ENCODE assay signal across 27 cellular contexts in the genomic region with DNA sequence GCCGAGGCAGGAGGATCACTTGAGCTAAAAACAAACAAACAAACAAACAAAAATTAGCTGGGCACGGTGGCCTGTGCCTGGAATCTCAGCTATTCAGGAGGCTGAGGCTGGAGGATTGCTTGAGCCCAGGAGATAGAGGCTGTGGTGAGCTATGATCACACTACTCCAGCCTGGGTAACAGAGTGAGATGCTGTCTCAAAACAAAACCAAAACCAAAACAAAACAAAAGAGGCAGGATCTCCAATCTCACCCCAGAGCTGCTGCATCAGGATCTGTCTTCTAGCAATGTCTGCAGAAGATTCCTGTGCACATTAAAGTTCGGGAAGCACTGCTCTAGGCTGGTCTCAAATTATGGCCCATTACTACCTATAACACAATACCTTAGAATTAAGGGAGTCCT. TPM values are rescaled to one million over a fixed set of nuclear protein-coding genes. Genes with fewer than 3 reads are reported as not detected.
A peak's percentile ranks its signal among the peaks of the same experiment; 100 is the strongest.
DNase-seq lines count a peak whose midpoint lies in the region; ATAC-seq and FAIRE-seq lines count a peak whose summit lies in the region.
"Had no signal": no experiment of that assay in that cellular context is flagged by ENCODE, and none has a peak within 500 bp of the region (broad histone marks: within the 10 kb centered on the region; RNA-seq: fewer than 3 reads in every experiment).

No MANE protein-coding gene starts in this region.

- no peaks in the 10 kb centered on the region for H3K27me3 Mint-ChIP-seq in T-helper 2 cell treated with Interferon-gamma antibody and Interleukin-4, amounts not matched to agents 5 μg/mL and 100 μg/mL, for 36 hours (ENCODE audit: low read depth)
- H3K27me3 Mint-ChIP-seq: activated B cell treated with CpG ODN at 0.5 μM for 24 hours; activated CD4-positive, alpha-beta memory T cell treated with anti-CD3 and anti-CD28 coated beads, Interleukin-2, amount 10 ng/mL, durations not matched to agents 7 days and 5 days had no signal

- no peak for FAIRE-seq in small intestine (lab: Jason Lieb, UNC)
- FAIRE-seq: pancreas had no signal

- no peak overlapping the region for H3K4me2 ChIP-seq in mesendoderm (ENCODE audit: low read length)
- no peak overlapping the region for H3K4me2 ChIP-seq in trophoblast cell (ENCODE audit: low read length)
- H3K4me2 ChIP-seq: PC-9 had no signal

- no peak overlapping the region for H3K4me3 Mint-ChIP-seq in T-helper 2 cell treated with Interferon-gamma antibody and Interleukin-4, amounts not matched to agents 5 μg/mL and 100 μg/mL, for 36 hours
- H3K4me3 Mint-ChIP-seq: activated B cell treated with CpG ODN at 0.5 μM for 24 hours; activated CD4-positive, alpha-beta memory T cell treated with anti-CD3 and anti-CD28 coated beads, Interleukin-2, amount 10 ng/mL, durations not matched to agents 7 days and 5 days; activated naive CD4-positive, alpha-beta T cell treated with anti-CD3 and anti-CD28 coated beads for 36 hours; CD14-positive monocyte; HFFc6; nephron had no signal

- H3K9ac ChIP-seq in mesendoderm (ENCODE audit: low read length) (no peak overlapping the region), trophoblast cell (ENCODE audit: low read length) (no peak overlapping the region)

- H3K9me3 Mint-ChIP-seq in T-helper 2 cell treated with Interferon-gamma antibody and Interleukin-4, amounts not matched to agents 5 μg/mL and 100 μg/mL, for 36 hours: no peaks in the 10 kb centered on the region
- H3K9me3 Mint-ChIP-seq: activated B cell treated with CpG ODN at 0.5 μM for 24 hours; activated CD4-positive, alpha-beta memory T cell treated with anti-CD3 and anti-CD28 coated beads, Interleukin-2, amount 10 ng/mL, durations not matched to agents 7 days and 5 days; activated naive CD4-positive, alpha-beta T cell treated with anti-CD3 and anti-CD28 coated beads for 36 hours; nephron had no signal

- H3K36me3 Mint-ChIP-seq in T-helper 2 cell treated with Interferon-gamma antibody and Interleukin-4, amounts not matched to agents 5 μg/mL and 100 μg/mL, for 36 hours (ENCODE audit: low read depth): no peaks in the 10 kb centered on the region
- H3K36me3 Mint-ChIP-seq: CD14-positive monocyte had no signal

- no peak overlapping the region for H3K23ac ChIP-seq in mesendoderm (ENCODE audit: low read length)
- H3K23ac ChIP-seq in trophoblast cell (ENCODE audit: low read length): no peak overlapping the region

- peaks cover 4% of the 10 kb centered on the region for H3K4me1 Mint-ChIP-seq in T-helper 2 cell treated with Interferon-gamma antibody and Interleukin-4, amounts not matched to agents 5 μg/mL and 100 μg/mL, for 36 hours (ENCODE audit: low read depth)
- H3K4me1 Mint-ChIP-seq: activated B cell treated with CpG ODN at 0.5 μM for 24 hours had no signal

- H2BK15ac ChIP-seq in mesendoderm (replicated peaks; ENCODE audit: low read depth): no peak overlapping the region

- H3K4ac ChIP-seq in mesendoderm (ENCODE audit: low read depth, low read length): no peak overlapping the region
- no peak overlapping the region for H3K4ac ChIP-seq in trophoblast cell (ENCODE audit: low read depth, low read length)

- peaks cover 9% of the 10 kb centered on the region for H3K4me1 ChIP-seq in mesendoderm (ENCODE audit: control insufficient read depth, low read depth, low read length)
- no peaks in the 10 kb centered on the region for H3K4me1 ChIP-seq in small intestine (ENCODE audit: control insufficient read depth in 2 of 2, insufficient read depth in 1 of 2, low read depth in 1 of 2, low read length in 1 of 2)
- H3K4me1 ChIP-seq in trophoblast cell (ENCODE audit: control insufficient read depth in 1 of 2, insufficient read depth in 2 of 2, low read length in 2 of 2): peaks cover 6 to 11% of the 10 kb centered on the region in 2 experiments
- H3K4me1 ChIP-seq: pancreas, right atrium auricular region had no signal

- H3K4me3 ChIP-seq in mesendoderm (ENCODE audit: low read length) (no peak overlapping the region), small intestine (ENCODE audit: low read depth in 1 of 2, low read length in 2 of 2) (no peak overlapping the region), trophoblast cell (ENCODE audit: low read depth, low read length) (no peak overlapping the region)
- H3K4me3 ChIP-seq: cardiac muscle cell, pancreas, PC-9, right atrium auricular region had no signal

- H2AK5ac ChIP-seq in mesendoderm (ENCODE audit: low read length): peak overlapping the region; percentile 6
- no peak overlapping the region for H2AK5ac ChIP-seq in trophoblast cell (ENCODE audit: low read length)

- no peak overlapping the region for H3K14ac ChIP-seq in trophoblast cell (ENCODE audit: low read length)

- H3K79me2 ChIP-seq in mesendoderm (ENCODE audit: control insufficient read depth, insufficient read depth, low read length) (no peaks in the 10 kb centered on the region), trophoblast cell (ENCODE audit: control insufficient read depth, insufficient read depth, low read length, poor library complexity) (no peaks in the 10 kb centered on the region)

- H2AFZ ChIP-seq in trophoblast cell (ENCODE audit: insufficient read depth, low read length, poor library complexity): no peak overlapping the region
- H2AFZ ChIP-seq: PC-9 had no signal

- H3K36me3 ChIP-seq in mesendoderm (ENCODE audit: control insufficient read depth, insufficient read depth, low read length) (no peaks in the 10 kb centered on the region), small intestine (ENCODE audit: control insufficient read depth in 2 of 2, insufficient read depth in 2 of 2, low read length in 2 of 2) (no peaks in the 10 kb centered on the region), trophoblast cell (ENCODE audit: control insufficient read depth in 1 of 2, insufficient read depth in 2 of 2, low read length in 2 of 2) (no peaks in the 10 kb centered on the region)
- H3K36me3 ChIP-seq: cardiac muscle cell, pancreas, right atrium auricular region had no signal

- no peak overlapping the region for H2BK120ac ChIP-seq in mesendoderm (ENCODE audit: low read depth, low read length)
- H2BK120ac ChIP-seq in trophoblast cell (ENCODE audit: insufficient read depth, low read length, poor library complexity): no peak overlapping the region

- H2BK12ac ChIP-seq in trophoblast cell (ENCODE audit: low read length): no peak overlapping the region

- H4K12ac ChIP-seq in trophoblast cell (ENCODE audit: low read depth, low read length): no peak overlapping the region

- no peak overlapping the region for H3K56ac ChIP-seq in mesendoderm (ENCODE audit: low read length)

- no peak overlapping the region for H4K8ac ChIP-seq in mesendoderm (ENCODE audit: low read depth, low read length)
- no peak overlapping the region for H4K8ac ChIP-seq in trophoblast cell (ENCODE audit: low read depth, low read length)

- H4K5ac ChIP-seq in mesendoderm (ENCODE audit: low read length): no peak overlapping the region

- no CpG with 5 or more reads among the region's 3 CpGs for WGBS in mesendoderm (ENCODE audit: extremely low coverage, insufficient coverage, low lambda C conversion rate)
- 77 to 82% (median 79%) methylated on average over 3 of the region's 3 CpGs for WGBS in small intestine, 3 donors
- no CpG with 5 or more reads among the region's 3 CpGs for whole genome bisulfite sequencing in trophoblast cell (ENCODE audit: extremely low coverage, insufficient coverage, insufficient read length)

- H3K18ac ChIP-seq in mesendoderm (ENCODE audit: low read length): no peak overlapping the region
- H3K18ac ChIP-seq in trophoblast cell (ENCODE audit: low read length): no peak overlapping the region

- ATAC-seq in GM18498 (IDR thresholded peaks at IDR 0.05; ENCODE audit: unreplicated experiment) (peak; percentile 72), GM19463 (IDR thresholded peaks at IDR 0.05; ENCODE audit: unreplicated experiment) (peak; percentile 66), HG02938 (IDR thresholded peaks at IDR 0.05; ENCODE audit: unreplicated experiment) (peak; percentile 59)
- ATAC-seq: pancreas had no signal

- H3K79me1 ChIP-seq in mesendoderm (ENCODE audit: low read length) (no peaks in the 10 kb centered on the region), trophoblast cell (ENCODE audit: low read length) (no peaks in the 10 kb centered on the region)

- H3K9me3 ChIP-seq in small intestine (ENCODE audit: control insufficient read depth, low read depth): no peaks in the 10 kb centered on the region
- no peaks in the 10 kb centered on the region for H3K9me3 ChIP-seq in trophoblast cell (ENCODE audit: insufficient read depth, low read depth, low read length)
- H3K9me3 ChIP-seq: pancreas, right atrium auricular region had no signal

- DNase-seq in mesendoderm (no peak), small intestine (no peak), trophoblast cell (no peak)
- DNase-seq in T-helper 2 cell treated with Interferon-gamma antibody and Interleukin-4, amounts not matched to agents 5 μg/mL and 100 μg/mL, for 36 hours (ENCODE audit: low spot score): no peak
- DNase-seq: activated B cell treated with CpG ODN at 0.5 μM for 24 hours; activated CD4-positive, alpha-beta memory T cell treated with anti-CD3 and anti-CD28 coated beads, Interleukin-2, amount 10 ng/mL, durations not matched to agents 7 days and 5 days; activated naive CD4-positive, alpha-beta T cell treated with anti-CD3 and anti-CD28 coated beads for 36 hours; activated T-cell treated with anti-CD3 and anti-CD28 coated beads, Interleukin-2, amount 50 U/mL, for 1 hour; anterior cingulate cortex; cortex of kidney; HFFc6; hypothalamus; NCI-H146; NCI-H510A; pancreas; PC-9; Right ventricle myocardium superior; stimulated activated CD4-positive, alpha-beta T cell treated with anti-CD3 and anti-CD28 coated beads, Interleukin-12 subunit alpha, Interleukin-12 subunit beta, amount 100 ng/mL, for 4 hours; stimulated activated CD4-positive, alpha-beta T cell treated with anti-CD3 and anti-CD28 coated beads, Interleukin-4, amount 100 ng/mL, for 4 hours; stimulated activated naive CD4-positive, alpha-beta T cell treated with Interleukin-2 at 50 U/mL for 16 hours had no signal

- no peak overlapping the region for H4K91ac ChIP-seq in trophoblast cell (ENCODE audit: low read depth, low read length)

- H3K27me3 ChIP-seq in mesendoderm (ENCODE audit: insufficient read depth, low read length, poor library complexity) (no peaks in the 10 kb centered on the region), small intestine (ENCODE audit: control insufficient read depth in 2 of 2, insufficient read depth in 2 of 2, low read length in 2 of 2) (no peaks in the 10 kb centered on the region), trophoblast cell (ENCODE audit: insufficient read depth, low read length) (no peaks in the 10 kb centered on the region)
- H3K27me3 ChIP-seq: cardiac muscle cell, pancreas, right atrium auricular region had no signal

- H3K27ac ChIP-seq in mesendoderm (ENCODE audit: low read depth, low read length) (no peak overlapping the region), small intestine (ENCODE audit: low read depth in 1 of 2, low read length in 1 of 2) (no peak overlapping the region), trophoblast cell (ENCODE audit: low read depth, low read length) (no peak overlapping the region)
- H3K27ac ChIP-seq: cardiac muscle cell, pancreas, PC-9, right atrium auricular region had no signal

- no peak overlapping the region for H2BK5ac ChIP-seq in mesendoderm (ENCODE audit: low read length)
- no peak overlapping the region for H2BK5ac ChIP-seq in trophoblast cell (ENCODE audit: low read depth, low read length, poor library complexity)

- H3K27ac Mint-ChIP-seq in T-helper 2 cell treated with Interferon-gamma antibody and Interleukin-4, amounts not matched to agents 5 μg/mL and 100 μg/mL, for 36 hours: no peak overlapping the region
- H3K27ac Mint-ChIP-seq: activated B cell treated with CpG ODN at 0.5 μM for 24 hours; activated CD4-positive, alpha-beta memory T cell treated with anti-CD3 and anti-CD28 coated beads, Interleukin-2, amount 10 ng/mL, durations not matched to agents 7 days and 5 days; activated naive CD4-positive, alpha-beta T cell treated with anti-CD3 and anti-CD28 coated beads for 36 hours; CD14-positive monocyte; HFFc6; nephron had no signal

RNA-seq across cellular contexts. Expression of a gene that starts 43.1 kb away (rescaled TPM):
- polyA plus RNA-seq in mesendoderm (2013, experiment 1 of 2): 7.1 TPM
- 7.7 TPM for polyA plus RNA-seq in mesendoderm (2013, experiment 2 of 2)
- 10 to 100 TPM in 1 of 3 donors, 1 to 10 TPM in 2; 5.1 to 21.2 (median 6.5) TPM for polyA plus RNA-seq in small intestine
- polyA plus RNA-seq in trophoblast cell (2013): 3.2 and 3.7 TPM in 2 replicates
